Comparison of ENCODE assay signal across 10 cellular contexts in genomic region chr6:160519133-160519532, GRCh38.
DNase-seq lines count a peak whose midpoint lies in the region; ATAC-seq and TF ChIP-seq lines count a peak whose summit lies in the region.
"Had no signal": no experiment of that assay in that cellular context is flagged by ENCODE, and none has a peak within 500 bp of the region (broad histone marks: within the 10 kb centered on the region; RNA-seq: fewer than 3 reads in every experiment).

No MANE protein-coding gene starts in this region.

- H3K27ac ChIP-seq in CD4-positive, CD25-positive, alpha-beta regulatory T cell (ENCODE audit: insufficient read depth, low read length, poor library complexity, severe bottlenecking) = peak overlapping the region; percentile 28
- H3K27ac ChIP-seq in GM23338 (ENCODE audit: low read depth) = no peak overlapping the region
- H3K27ac ChIP-seq: colonic mucosa had no signal

- ATAC-seq in CD4-positive, CD25-positive, alpha-beta regulatory T cell (ENCODE audit: low read depth in 2 of 2) = no peak
- no peak for ATAC-seq in GM23338
- ATAC-seq in activated CD8-positive, alpha-beta T cell treated with anti-CD3 and anti-CD28 coated beads, Interleukin-2, amount 10 ng/mL, durations not matched to agents 7 days and 5 days = no peak

- no peaks in the 10 kb centered on the region for H3K9me3 ChIP-seq in CD4-positive, CD25-positive, alpha-beta regulatory T cell (ENCODE audit: control insufficient read depth in 2 of 2, low read length in 2 of 2)
- H3K9me3 ChIP-seq in BE2C = no peaks in the 10 kb centered on the region
- H3K9me3 ChIP-seq: colonic mucosa, left lung had no signal

- H3F3A ChIP-seq in GM23338 (replicated peaks; ENCODE audit: low read depth) = no peaks in the 10 kb centered on the region

- peaks cover 9% of the 10 kb centered on the region for H3K27me3 Mint-ChIP-seq in CD4-positive, CD25-positive, alpha-beta regulatory T cell
- H3K27me3 Mint-ChIP-seq in GM23338 (ENCODE audit: insufficient read depth, low read depth, poor library complexity) (peaks cover 5% of the 10 kb centered on the region), mesothelial cell of epicardium (ENCODE audit: low read depth) (peaks cover 14% of the 10 kb centered on the region)
- peaks cover 39% of the 10 kb centered on the region for H3K27me3 Mint-ChIP-seq in activated CD8-positive, alpha-beta T cell treated with anti-CD3 and anti-CD28 coated beads, Interleukin-2, amount 10 ng/mL, durations not matched to agents 7 days and 5 days (ENCODE audit: low read depth)

- H3K4me1 Mint-ChIP-seq in CD4-positive, CD25-positive, alpha-beta regulatory T cell = peaks cover 25 to 78% (median 60%) of the 10 kb centered on the region in 4 donors
- H3K4me1 Mint-ChIP-seq in GM23338 = peaks cover 14% of the 10 kb centered on the region
- peaks cover 25% of the 10 kb centered on the region for H3K4me1 Mint-ChIP-seq in activated CD8-positive, alpha-beta T cell treated with anti-CD3 and anti-CD28 coated beads, Interleukin-2, amount 10 ng/mL, durations not matched to agents 7 days and 5 days (ENCODE audit: low read depth)
- H3K4me1 Mint-ChIP-seq in mesothelial cell of epicardium = peaks cover 3% of the 10 kb centered on the region

- no peak for DNase-seq in CD4-positive, CD25-positive, alpha-beta regulatory T cell
- DNase-seq in GM23338 (ENCODE audit: low spot score) (no peak), mesothelial cell of epicardium (ENCODE audit: low spot score in 2 of 2, unreplicated experiment in 2 of 2) (no peak), anterior cingulate cortex (lab: John Stamatoyannopoulos, UW) (no peak), BE2C (no peak), NCI-H345 (lab: John Stamatoyannopoulos, UW) (no peak)
- no peak for DNase-seq in activated CD8-positive, alpha-beta T cell treated with anti-CD3 and anti-CD28 coated beads, Interleukin-2, amount 10 ng/mL, durations not matched to agents 7 days and 5 days

- H4K20me1 ChIP-seq in GM23338 (replicated peaks; ENCODE audit: insufficient read depth) = no peaks in the 10 kb centered on the region

- H2AFZ ChIP-seq in GM23338 = no peak overlapping the region

- POLR2A ChIA-PET in activated CD8-positive, alpha-beta T cell treated with anti-CD3 and anti-CD28 coated beads, Interleukin-2, amount 10 ng/mL, durations not matched to agents 7 days and 5 days (lab: Charles Lee) = interaction anchor here (0.9 kb wide), 2 partner anchors 56 to 57 kb away, joined by 3 to 4 read pairs; no protein-coding TSS in a partner anchor

- H3K4me2 ChIP-seq in GM23338 = peak overlapping the region; percentile 76

- H3K27ac Mint-ChIP-seq in CD4-positive, CD25-positive, alpha-beta regulatory T cell = peak overlapping the region; percentile 94 to 98 (median 97)
- H3K27ac Mint-ChIP-seq in GM23338 (no peak overlapping the region), mesothelial cell of epicardium (no peak overlapping the region)
- H3K27ac Mint-ChIP-seq in activated CD8-positive, alpha-beta T cell treated with anti-CD3 and anti-CD28 coated beads, Interleukin-2, amount 10 ng/mL, durations not matched to agents 7 days and 5 days = peak overlapping the region; percentile 47

- H3K4me3 ChIP-seq in CD4-positive, CD25-positive, alpha-beta regulatory T cell (ENCODE audit: low read depth, low read length) = peak overlapping the region; percentile 79
- H3K4me3 ChIP-seq in GM23338 (peak overlapping the region; percentile 58), BE2C (ENCODE audit: low read depth, low read length) (no peak overlapping the region)

- 0 out of 2 replicates have a peak, but pooled peaks cover 3% of the 10 kb centered on the region for H3K9me2 ChIP-seq in GM23338 (ENCODE audit: insufficient read depth)

- H3K79me2 ChIP-seq in GM23338 (replicated peaks; ENCODE audit: insufficient read depth) = no peaks in the 10 kb centered on the region

- H3K9me3 Mint-ChIP-seq in CD4-positive, CD25-positive, alpha-beta regulatory T cell = peaks cover 0 to 14% (median 2%) of the 10 kb centered on the region in 7 donors
- peaks cover 7% of the 10 kb centered on the region; the same call in 2 of the 3 replicates for H3K9me3 Mint-ChIP-seq in GM23338
- H3K9me3 Mint-ChIP-seq in activated CD8-positive, alpha-beta T cell treated with anti-CD3 and anti-CD28 coated beads, Interleukin-2, amount 10 ng/mL, durations not matched to agents 7 days and 5 days (ENCODE audit: insufficient read depth) = no peaks in the 10 kb centered on the region
- peaks cover 23% of the 10 kb centered on the region for H3K9me3 Mint-ChIP-seq in mesothelial cell of epicardium

- peak overlapping the region; percentile 94 to 98 (median 96) for H3K4me3 Mint-ChIP-seq in CD4-positive, CD25-positive, alpha-beta regulatory T cell
- H3K4me3 Mint-ChIP-seq in GM23338 (peak overlapping the region; percentile 91), mesothelial cell of epicardium (peak overlapping the region; percentile 13)
- H3K4me3 Mint-ChIP-seq in activated CD8-positive, alpha-beta T cell treated with anti-CD3 and anti-CD28 coated beads, Interleukin-2, amount 10 ng/mL, durations not matched to agents 7 days and 5 days = peak overlapping the region; percentile 94

- peaks cover 22% of the 10 kb centered on the region for H3K36me3 Mint-ChIP-seq in CD4-positive, CD25-positive, alpha-beta regulatory T cell
- no peaks in the 10 kb centered on the region for H3K36me3 Mint-ChIP-seq in GM23338 (ENCODE audit: low read depth)
- H3K36me3 Mint-ChIP-seq in activated CD8-positive, alpha-beta T cell treated with anti-CD3 and anti-CD28 coated beads, Interleukin-2, amount 10 ng/mL, durations not matched to agents 7 days and 5 days (ENCODE audit: low read depth) = peaks cover 5% of the 10 kb centered on the region
- H3K36me3 Mint-ChIP-seq in mesothelial cell of epicardium = no peaks in the 10 kb centered on the region

- H3K27me3 ChIP-seq in CD4-positive, CD25-positive, alpha-beta regulatory T cell (ENCODE audit: control insufficient read depth, insufficient read depth, low read length) = no peaks in the 10 kb centered on the region
- peaks cover 9% of the 10 kb centered on the region; the same call in 1 of the 2 replicates for H3K27me3 ChIP-seq in GM23338 (ENCODE audit: insufficient read depth)
- H3K27me3 ChIP-seq in BE2C = peaks cover 4% of the 10 kb centered on the region; the same call in 1 of the 2 replicates
- H3K27me3 ChIP-seq: colonic mucosa had no signal

- H3K4me1 ChIP-seq in CD4-positive, CD25-positive, alpha-beta regulatory T cell (ENCODE audit: control insufficient read depth, insufficient read depth, low read length, poor library complexity, severe bottlenecking) = peaks cover 29% of the 10 kb centered on the region
- no peaks in the 10 kb centered on the region; the same call in 1 of the 2 replicates for H3K4me1 ChIP-seq in GM23338 (ENCODE audit: insufficient read depth)
- no peaks in the 10 kb centered on the region for H3K4me1 ChIP-seq in BE2C
- H3K4me1 ChIP-seq: colonic mucosa had no signal

- CTCF ChIA-PET in activated CD8-positive, alpha-beta T cell treated with anti-CD3 and anti-CD28 coated beads, Interleukin-2, amount 10 ng/mL, durations not matched to agents 7 days and 5 days (lab: Charles Lee) = interaction anchor here (0.7 to 8.0 kb wide), 18 partner anchors 9 to 854 kb away, joined by 3 to 73 read pairs (median 5); no protein-coding TSS in a partner anchor

- TF ChIP-seq CTCF in GM23338 (conservative IDR thresholded peaks at IDR 0.05; ENCODE audit: low read depth in 2 of 2) (no peak), mesothelial cell of epicardium (IDR thresholded peaks at IDR 0.05; ENCODE audit: unreplicated experiment) (no peak), BE2C (IDR thresholded peaks at IDR 0.05; ENCODE audit: low read depth, low read length) (no peak)

- no peaks in the 10 kb centered on the region for H3K36me3 ChIP-seq in CD4-positive, CD25-positive, alpha-beta regulatory T cell (ENCODE audit: control insufficient read depth, insufficient read depth, low read length)
- H3K36me3 ChIP-seq in GM23338 (ENCODE audit: insufficient read depth) = no peaks in the 10 kb centered on the region
- no peaks in the 10 kb centered on the region for H3K36me3 ChIP-seq in BE2C
- H3K36me3 ChIP-seq: colonic mucosa, heart right ventricle, left lung had no signal

TF ChIP-seq in GM23338, 12 proteins besides CTCF, POLR2A, EP300 and RAD21 (continues in another document):
- TF ChIP-seq ETS1 (IDR thresholded peaks at IDR 0.05) = no peak
- TF ChIP-seq, protein P1, sequence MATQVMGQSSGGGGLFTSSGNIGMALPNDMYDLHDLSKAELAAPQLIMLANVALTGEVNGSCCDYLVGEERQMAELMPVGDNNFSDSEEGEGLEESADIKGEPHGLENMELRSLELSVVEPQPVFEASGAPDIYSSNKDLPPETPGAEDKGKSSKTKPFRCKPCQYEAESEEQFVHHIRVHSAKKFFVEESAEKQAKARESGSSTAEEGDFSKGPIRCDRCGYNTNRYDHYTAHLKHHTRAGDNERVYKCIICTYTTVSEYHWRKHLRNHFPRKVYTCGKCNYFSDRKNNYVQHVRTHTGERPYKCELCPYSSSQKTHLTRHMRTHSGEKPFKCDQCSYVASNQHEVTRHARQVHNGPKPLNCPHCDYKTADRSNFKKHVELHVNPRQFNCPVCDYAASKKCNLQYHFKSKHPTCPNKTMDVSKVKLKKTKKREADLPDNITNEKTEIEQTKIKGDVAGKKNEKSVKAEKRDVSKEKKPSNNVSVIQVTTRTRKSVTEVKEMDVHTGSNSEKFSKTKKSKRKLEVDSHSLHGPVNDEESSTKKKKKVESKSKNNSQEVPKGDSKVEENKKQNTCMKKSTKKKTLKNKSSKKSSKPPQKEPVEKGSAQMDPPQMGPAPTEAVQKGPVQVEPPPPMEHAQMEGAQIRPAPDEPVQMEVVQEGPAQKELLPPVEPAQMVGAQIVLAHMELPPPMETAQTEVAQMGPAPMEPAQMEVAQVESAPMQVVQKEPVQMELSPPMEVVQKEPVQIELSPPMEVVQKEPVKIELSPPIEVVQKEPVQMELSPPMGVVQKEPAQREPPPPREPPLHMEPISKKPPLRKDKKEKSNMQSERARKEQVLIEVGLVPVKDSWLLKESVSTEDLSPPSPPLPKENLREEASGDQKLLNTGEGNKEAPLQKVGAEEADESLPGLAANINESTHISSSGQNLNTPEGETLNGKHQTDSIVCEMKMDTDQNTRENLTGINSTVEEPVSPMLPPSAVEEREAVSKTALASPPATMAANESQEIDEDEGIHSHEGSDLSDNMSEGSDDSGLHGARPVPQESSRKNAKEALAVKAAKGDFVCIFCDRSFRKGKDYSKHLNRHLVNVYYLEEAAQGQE (IDR thresholded peaks at IDR 0.05; ENCODE audit: unreplicated experiment) = no peak
- TF ChIP-seq CREB1 (CRISPR knock-in tag; IDR thresholded peaks at IDR 0.05; ENCODE audit: low read depth) = no peak
- TF ChIP-seq EZH2phosphoT487 (IDR thresholded peaks at IDR 0.05; ENCODE audit: unreplicated experiment) = no peak

Comparison
In these comparisons a context has a peak if more than half of its experiments do, and no peak if none do; other contexts are left out.
1. H3K27ac Mint-ChIP-seq: peak in CD4-positive, CD25-positive, alpha-beta regulatory T cell (3 of 3) and activated CD8-positive, alpha-beta T cell treated with anti-CD3 and anti-CD28 coated beads, Interleukin-2, amount 10 ng/mL, durations not matched to agents 7 days and 5 days (single experiment); none in GM23338 (single experiment) and mesothelial cell of epicardium (single experiment).
2. H3K4me3 Mint-ChIP-seq: peak in every context shown above with its lines; median percentile 96 in CD4-positive, CD25-positive, alpha-beta regulatory T cell; 94 in activated CD8-positive, alpha-beta T cell treated with anti-CD3 and anti-CD28 coated beads, Interleukin-2, amount 10 ng/mL, durations not matched to agents 7 days and 5 days; 91 in GM23338; 13 in mesothelial cell of epicardium.